In the genomic region with DNA sequence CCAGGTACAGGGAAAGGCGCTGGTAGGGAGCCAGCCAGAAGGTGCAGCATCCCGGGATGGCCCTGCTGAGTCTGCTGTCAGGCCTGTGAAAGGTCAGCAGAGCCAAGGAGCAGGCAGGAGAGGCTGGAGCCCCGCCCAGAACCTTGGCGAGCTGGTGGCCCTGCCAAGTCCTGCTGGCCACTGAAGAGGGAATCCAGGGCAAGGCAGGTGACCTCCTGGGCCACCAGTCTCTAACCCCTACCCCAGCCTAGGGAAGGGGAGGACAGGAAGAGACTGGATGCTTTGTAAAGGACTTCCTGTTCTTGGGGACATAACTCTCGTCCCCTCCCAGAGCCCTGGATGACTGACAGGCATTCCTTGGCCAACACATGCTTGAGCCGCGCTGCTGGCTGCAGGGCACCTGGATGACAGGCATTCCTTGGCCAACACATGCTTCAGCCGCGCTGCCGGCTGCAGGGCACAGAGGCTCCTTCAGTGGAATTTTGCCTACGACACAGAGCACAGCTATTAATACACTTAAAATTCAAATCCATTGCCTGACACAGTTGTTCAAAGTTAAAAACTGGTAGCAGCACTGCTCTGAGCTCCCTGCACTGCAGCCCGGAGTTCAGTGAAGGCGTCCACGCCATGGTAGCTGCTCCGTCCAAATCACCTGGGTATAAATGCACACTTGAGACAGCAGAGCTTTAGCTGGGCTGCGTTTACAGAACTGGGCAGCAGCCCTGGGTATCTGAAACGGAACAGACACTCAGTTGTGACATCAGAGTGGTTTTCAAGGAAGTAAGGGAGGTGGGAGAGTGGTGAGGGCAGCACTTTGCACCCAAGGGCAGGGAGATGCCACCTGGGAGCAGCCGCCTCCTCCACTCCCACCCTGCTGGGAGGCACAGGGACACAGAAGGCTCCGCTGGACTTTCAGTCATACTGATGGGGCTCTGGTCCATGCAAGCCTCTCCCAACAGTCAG, we compare ENCODE assay signal across 6 cellular contexts. TPM values are rescaled to one million over a fixed set of nuclear protein-coding genes. Genes with fewer than 3 reads are reported as not detected.
DNase-seq lines count a peak whose midpoint lies in the region; ATAC-seq and TF ChIP-seq lines count a peak whose summit lies in the region.

No MANE protein-coding gene starts in this region.

- TF ChIP-seq CTCF in HFF-Myc (IDR thresholded peaks at IDR 0.05; ENCODE audit: low read depth, low read length, missing control alignments): no peak
- TF ChIP-seq CTCF in nephron (IDR thresholded peaks at IDR 0.05; ENCODE audit: unreplicated experiment in 3 of 3): no peak
- TF ChIP-seq CTCF in GM13977 (IDR thresholded peaks at IDR 0.05; ENCODE audit: extremely low read depth, insufficient read depth, missing control alignments): no peak

- in situ Hi-C loops in GM13977 (cut with MboI; ENCODE audit: low pct_unique_long_range_greater_than_20kb, low sequenced_read_pairs, unreplicated experiment): no loop called here

- no peaks in the 10 kb centered on the region for H3K9me3 Mint-ChIP-seq in activated naive CD4-positive, alpha-beta T cell treated with anti-CD3 and anti-CD28 coated beads, Interleukin-2, amount 50 U/mL, for 72 hours
- no peaks in the 10 kb centered on the region for H3K9me3 Mint-ChIP-seq in nephron

- H3K27ac Mint-ChIP-seq in activated naive CD4-positive, alpha-beta T cell treated with anti-CD3 and anti-CD28 coated beads, Interleukin-2, amount 50 U/mL, for 72 hours: peak overlapping the region; percentile 27 to 91
- peak overlapping the region in 2 of 3 experiments; percentile 28 to 57 for H3K27ac Mint-ChIP-seq in nephron

- DNase-seq in HFF-Myc (ENCODE audit: extremely low read depth, low read depth) (no peak), GM13977 (ENCODE audit: low spot score) (no peak), NCI-H1930 (lab: John Stamatoyannopoulos, UW) (no peak), NCI-H2196 (lab: John Stamatoyannopoulos, UW; ENCODE audit: unreplicated experiment) (no peak)
- DNase-seq in activated naive CD4-positive, alpha-beta T cell treated with anti-CD3 and anti-CD28 coated beads, Interleukin-2, amount 50 U/mL, for 72 hours (ENCODE audit: low spot score in 2 of 2): no peak

- peak overlapping the region; percentile 79 to 89 (median 85) for H3K4me3 Mint-ChIP-seq in nephron

- H3K4me3 ChIP-seq in HFF-Myc (replicated peaks; ENCODE audit: low read depth, low read length): peak overlapping the region; percentile 68

- H3K4me1 Mint-ChIP-seq in nephron: peaks cover 23% of the 10 kb centered on the region

- no peak for ATAC-seq in activated naive CD4-positive, alpha-beta T cell treated with anti-CD3 and anti-CD28 coated beads, Interleukin-2, amount 50 U/mL, for 72 hours

- H3K36me3 Mint-ChIP-seq in activated naive CD4-positive, alpha-beta T cell treated with anti-CD3 and anti-CD28 coated beads, Interleukin-2, amount 50 U/mL, for 72 hours: peaks cover 16 to 25% of the 10 kb centered on the region in 2 donors
- peaks cover 3% of the 10 kb centered on the region for H3K36me3 Mint-ChIP-seq in nephron (ENCODE audit: low read depth)

- no peaks in the 10 kb centered on the region for H3K27me3 Mint-ChIP-seq in nephron (ENCODE audit: low read depth)

RNA-seq across cellular contexts. Expression of a gene that starts 2.0 kb away (rescaled TPM):
- 10 to 100 TPM in 1 of 2 donors, 1 to 10 TPM in 1; 6.3 to 10.3 TPM for total RNA-seq in activated naive CD4-positive, alpha-beta T cell treated with anti-CD3 and anti-CD28 coated beads, Interleukin-2, amount 50 U/mL, for 72 hours

RNA-seq across cellular contexts. Expression of a gene that starts 2.0 kb away (rescaled TPM):
- 10 to 100 TPM; 15.1 to 20.9 TPM for total RNA-seq in activated naive CD4-positive, alpha-beta T cell treated with anti-CD3 and anti-CD28 coated beads, Interleukin-2, amount 50 U/mL, for 72 hours

RNA-seq across cellular contexts. Expression of a gene that starts 7.4 kb away (rescaled TPM):
- 10 to 100 TPM; 49.5 to 52.2 TPM for total RNA-seq in activated naive CD4-positive, alpha-beta T cell treated with anti-CD3 and anti-CD28 coated beads, Interleukin-2, amount 50 U/mL, for 72 hours

RNA-seq across cellular contexts. Expression of a gene that starts 10.7 kb away (rescaled TPM):
- 10 to 100 TPM; 19.0 to 22.5 TPM for total RNA-seq in activated naive CD4-positive, alpha-beta T cell treated with anti-CD3 and anti-CD28 coated beads, Interleukin-2, amount 50 U/mL, for 72 hours

RNA-seq across cellular contexts. Expression of a gene that starts 16.2 kb away (rescaled TPM):
- 10 to 100 TPM in 1 of 2 donors, under 1 TPM in 1; 0.77 to 11.3 TPM for total RNA-seq in activated naive CD4-positive, alpha-beta T cell treated with anti-CD3 and anti-CD28 coated beads, Interleukin-2, amount 50 U/mL, for 72 hours
